Comparison of ENCODE assay signal across 8 cellular contexts in the genomic region with DNA sequence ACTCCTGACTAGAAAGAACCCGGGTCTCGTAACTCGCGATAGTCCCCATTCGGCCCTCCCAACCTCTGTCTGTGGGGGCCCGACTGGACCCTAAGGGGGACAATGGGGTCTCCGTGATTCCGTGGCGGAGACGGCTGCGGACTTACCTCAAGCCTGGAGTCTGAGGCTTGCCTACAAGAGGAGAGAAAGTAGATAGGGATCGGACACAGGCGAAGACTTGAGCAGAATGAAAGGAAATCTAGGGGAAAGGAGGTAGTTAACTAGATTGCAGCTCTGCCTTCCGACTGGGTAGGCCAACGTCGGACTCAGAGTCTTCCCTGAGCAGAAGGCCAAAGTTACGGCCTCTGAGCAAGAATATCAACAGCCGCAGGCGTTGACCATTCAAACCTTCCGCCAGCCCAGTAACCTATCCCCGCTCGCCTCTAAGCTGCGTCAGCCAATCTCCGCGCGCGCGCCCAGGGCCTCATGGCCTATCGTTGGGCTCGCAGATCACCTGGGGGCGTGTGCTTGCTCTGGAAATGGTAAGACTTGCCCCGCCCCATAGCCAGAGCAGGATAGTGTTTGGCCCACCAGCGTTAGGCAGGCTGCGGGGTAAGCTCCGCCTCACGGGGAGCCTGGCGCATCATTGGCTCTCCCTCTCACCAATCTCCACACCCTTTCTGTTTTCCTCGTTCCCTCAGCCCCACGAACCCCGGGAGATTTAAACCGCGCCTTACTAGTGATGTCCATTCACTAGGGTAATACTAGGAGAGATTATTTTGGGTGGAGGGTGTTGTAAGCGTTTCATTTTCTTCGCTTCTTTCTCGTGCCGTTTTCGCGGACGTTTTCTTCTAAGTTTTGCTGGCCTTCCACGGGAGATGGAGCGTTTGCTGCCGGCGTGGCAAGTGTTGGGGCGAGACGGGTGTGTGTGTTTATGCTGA. TPM values are rescaled to one million over a fixed set of nuclear protein-coding genes. Genes with fewer than 3 reads are reported as not detected.
DNase-seq lines count a peak whose midpoint lies in the region; ATAC-seq and TF ChIP-seq lines count a peak whose summit lies in the region.

A gene (minus strand): TSS at position 356 of the 920 bp plus-strand sequence. CDS start 624 bp downstream, outside the sequence.

- POLR2A ChIA-PET in naive thymus-derived CD8-positive, alpha-beta T cell (lab: Charles Lee): interaction anchor here (0.6 to 13.9 kb wide), 6 partner anchors 10 to 1010 kb away, joined by 3 to 274 read pairs (median 4); a partner anchor contains a TSS

- H3K27me3 Mint-ChIP-seq in activated T-helper 17 cell treated with anti-CD3 and anti-CD28 coated beads, Interleukin-2, amount 50 U/mL, for 72 hours: no peaks in the 10 kb centered on the region
- H3K27me3 Mint-ChIP-seq in naive thymus-derived CD8-positive, alpha-beta T cell: no peaks in the 10 kb centered on the region
- no peaks in the 10 kb centered on the region for H3K27me3 Mint-ChIP-seq in stimulated activated naive B cell treated with anti-CD40 and anti-IgM and Interleukin-4, amounts not matched to agents 10 μg/mL and 1 μg/mL and 100 μg/mL, for 72 hours

- H3K9me3 Mint-ChIP-seq in activated T-helper 17 cell treated with anti-CD3 and anti-CD28 coated beads, Interleukin-2, amount 50 U/mL, for 72 hours: no peaks in the 10 kb centered on the region
- no peaks in the 10 kb centered on the region for H3K9me3 Mint-ChIP-seq in naive thymus-derived CD8-positive, alpha-beta T cell
- no peaks in the 10 kb centered on the region for H3K9me3 Mint-ChIP-seq in stimulated activated naive B cell treated with anti-CD40 and anti-IgM and Interleukin-4, amounts not matched to agents 10 μg/mL and 1 μg/mL and 100 μg/mL, for 72 hours

- H3K4me3 ChIP-seq in LNCaP clone FGC (ENCODE audit: low read depth, low read length) (peak within 1 kb of the TSS; percentile 89), fibroblast of mammary gland (ENCODE audit: control insufficient read depth, low read depth, low read length) (peak within 1 kb of the TSS; percentile 69)

- peak within 1 kb of the TSS; percentile 66 for H3K27ac Mint-ChIP-seq in activated T-helper 17 cell treated with anti-CD3 and anti-CD28 coated beads, Interleukin-2, amount 50 U/mL, for 72 hours
- H3K27ac Mint-ChIP-seq in naive thymus-derived CD8-positive, alpha-beta T cell: peak within 1 kb of the TSS; percentile 0 to 92 (median 72)
- H3K27ac Mint-ChIP-seq in stimulated activated naive B cell treated with anti-CD40 and anti-IgM and Interleukin-4, amounts not matched to agents 10 μg/mL and 1 μg/mL and 100 μg/mL, for 72 hours: peak within 1 kb of the TSS; percentile 63

- peak; percentile 99 for ATAC-seq in activated T-helper 17 cell treated with anti-CD3 and anti-CD28 coated beads, Interleukin-2, amount 50 U/mL, for 72 hours (replicated peaks)
- peak; percentile 99 to 100 for ATAC-seq in naive thymus-derived CD8-positive, alpha-beta T cell
- ATAC-seq in stimulated activated naive B cell treated with anti-CD40 and anti-IgM and Interleukin-4, amounts not matched to agents 10 μg/mL and 1 μg/mL and 100 μg/mL, for 72 hours (replicated peaks): peak; percentile 100

- H3K36me3 Mint-ChIP-seq in activated T-helper 17 cell treated with anti-CD3 and anti-CD28 coated beads, Interleukin-2, amount 50 U/mL, for 72 hours (ENCODE audit: low read depth): no peaks in the 10 kb centered on the region
- H3K36me3 Mint-ChIP-seq in naive thymus-derived CD8-positive, alpha-beta T cell: no peaks in the 10 kb centered on the region
- H3K36me3 Mint-ChIP-seq in stimulated activated naive B cell treated with anti-CD40 and anti-IgM and Interleukin-4, amounts not matched to agents 10 μg/mL and 1 μg/mL and 100 μg/mL, for 72 hours: no peaks in the 10 kb centered on the region

- H3K4me1 Mint-ChIP-seq in activated T-helper 17 cell treated with anti-CD3 and anti-CD28 coated beads, Interleukin-2, amount 50 U/mL, for 72 hours: peaks cover 10% of the 10 kb centered on the region
- peaks cover 7 to 17% (median 16%) of the 10 kb centered on the region in 4 donors for H3K4me1 Mint-ChIP-seq in naive thymus-derived CD8-positive, alpha-beta T cell
- H3K4me1 Mint-ChIP-seq in stimulated activated naive B cell treated with anti-CD40 and anti-IgM and Interleukin-4, amounts not matched to agents 10 μg/mL and 1 μg/mL and 100 μg/mL, for 72 hours: peaks cover 7 to 22% of the 10 kb centered on the region in 2 donors

- H3K4me3 Mint-ChIP-seq in activated T-helper 17 cell treated with anti-CD3 and anti-CD28 coated beads, Interleukin-2, amount 50 U/mL, for 72 hours: peak within 1 kb of the TSS; percentile 96
- peak within 1 kb of the TSS; percentile 82 to 97 (median 88) for H3K4me3 Mint-ChIP-seq in naive thymus-derived CD8-positive, alpha-beta T cell
- H3K4me3 Mint-ChIP-seq in stimulated activated naive B cell treated with anti-CD40 and anti-IgM and Interleukin-4, amounts not matched to agents 10 μg/mL and 1 μg/mL and 100 μg/mL, for 72 hours: peak within 1 kb of the TSS; percentile 86 to 93

- DNase-seq in EL (peak; percentile 100), H4 (ENCODE audit: low spot score) (peak; percentile 100), LNCaP clone FGC (ENCODE audit: low read depth) (peak; percentile 98), RPMI8226 (peak; percentile 99), fibroblast of mammary gland (ENCODE audit: low read depth) (peak; percentile 99)
- DNase-seq in naive thymus-derived CD8-positive, alpha-beta T cell: peak; percentile 88 to 98 (median 96)
- peak; percentile 96 for DNase-seq in stimulated activated naive B cell treated with anti-CD40 and anti-IgM and Interleukin-4, amounts not matched to agents 10 μg/mL and 1 μg/mL and 100 μg/mL, for 72 hours

- TF ChIP-seq CTCF in LNCaP clone FGC (IDR thresholded peaks at IDR 0.05; ENCODE audit: control insufficient read depth, extremely low read depth, insufficient read depth): no peak
- no peak for TF ChIP-seq CTCF in fibroblast of mammary gland (conservative IDR thresholded peaks at IDR 0.05; ENCODE audit: control insufficient read depth, insufficient read depth, low read depth, low read length)

RNA-seq across cellular contexts. Expression of the gene that starts here (rescaled TPM):
- total RNA-seq in H4 (2014; rRNA removed; shearing (Covaris generic)): 21.6 and 25.1 TPM in 2 replicates
- total RNA-seq in activated T-helper 17 cell treated with anti-CD3 and anti-CD28 coated beads, Interleukin-2, amount 50 U/mL, for 72 hours: 10 to 100 TPM; 11.5 to 19.7 TPM
- total RNA-seq in naive thymus-derived CD8-positive, alpha-beta T cell: not detected
- polyA plus RNA-seq in naive thymus-derived CD8-positive, alpha-beta T cell: not detected

Comparison
In these comparisons a context has a peak if more than half of its experiments do, and no peak if none do; other contexts are left out.
1. Peak in every context shown above with its lines: DNase-seq, ATAC-seq and H3K4me3 ChIP-seq.
2. RNA of the gene that starts here (total RNA-seq): 21.6 to 25.1 TPM in H4 and 11.5 to 19.7 TPM in activated T-helper 17 cell treated with anti-CD3 and anti-CD28 coated beads, Interleukin-2, amount 50 U/mL, for 72 hours; not detected in naive thymus-derived CD8-positive, alpha-beta T cell; every median in the first group is over 10 times any median in the second.
3. Peak in DNase-seq and ATAC-seq in naive thymus-derived CD8-positive, alpha-beta T cell; RNA of the gene not detected or under 1 TPM.